In genomic region chr6:6892706-6893601, GRCh38 we compare ENCODE assay signal across 17 cellular contexts.
DNase-seq lines count a peak whose midpoint lies in the region; ATAC-seq, FAIRE-seq and TF ChIP-seq lines count a peak whose summit lies in the region.
"Had no signal": no experiment of that assay in that cellular context is flagged by ENCODE, and none has a peak within 500 bp of the region (broad histone marks: within the 10 kb centered on the region; RNA-seq: fewer than 3 reads in every experiment).

No MANE protein-coding gene starts in this region.

- no peaks in the 10 kb centered on the region for H3K79me2 ChIP-seq in HepG2 (ENCODE audit: insufficient read depth, low read length)

- intact Hi-C loops in right lobe of liver (cut with DNase I) (no loop called here), HepG2 (cut with micrococcal nuclease; ENCODE audit: unreplicated experiment) (no loop called here), lower lobe of right lung (cut with DNase I) (no loop called here), upper lobe of right lung (cut with DNase I) (no loop called here)

- H3K36me3 ChIP-seq in right lobe of liver, result no peaks in the 10 kb centered on the region
- H3K36me3 ChIP-seq in HepG2 (replicated peaks in 1 of 2; ENCODE audit: control insufficient read depth in 1 of 2, insufficient read depth in 2 of 2, low read length in 2 of 2), result no peaks in the 10 kb centered on the region
- no peaks in the 10 kb centered on the region for H3K36me3 ChIP-seq in lower lobe of right lung
- no peaks in the 10 kb centered on the region for H3K36me3 ChIP-seq in upper lobe of right lung

- H3K9ac ChIP-seq in HepG2 (ENCODE audit: insufficient read depth, low read depth, low read length), result no peak overlapping the region

- no peaks in the 10 kb centered on the region for H3K27me3 ChIP-seq in right lobe of liver
- 0 out of 5 replicates have a peak, but pooled peaks cover 0 to 6% of the 10 kb centered on the region in 2 experiments for H3K27me3 ChIP-seq in HepG2 (ENCODE audit: control insufficient read depth in 1 of 2, insufficient read depth in 2 of 2, low read length in 2 of 2)
- H3K27me3 ChIP-seq in lower lobe of right lung (ENCODE audit: low read depth), result no peaks in the 10 kb centered on the region
- H3K27me3 ChIP-seq in upper lobe of right lung, result no peaks in the 10 kb centered on the region

- TF ChIP-seq CTCF in right lobe of liver (IDR thresholded peaks at IDR 0.05), result no peak
- no peak for TF ChIP-seq CTCF in HepG2 (CRISPR knock-in tag; IDR thresholded peaks at IDR 0.05)
- no peak for TF ChIP-seq CTCF in lower lobe of right lung (IDR thresholded peaks at IDR 0.05)
- TF ChIP-seq CTCF in upper lobe of right lung (IDR thresholded peaks at IDR 0.05), result no peak

- H3K9me3 ChIP-seq in right lobe of liver, result no peaks in the 10 kb centered on the region
- no peaks in the 10 kb centered on the region for H3K9me3 ChIP-seq in HepG2 (ENCODE audit: low read length)
- no peaks in the 10 kb centered on the region for H3K9me3 ChIP-seq in lower lobe of right lung
- no peaks in the 10 kb centered on the region for H3K9me3 ChIP-seq in upper lobe of right lung
- H3K9me3 ChIP-seq: mucosa of descending colon had no signal

- H3K4me3 ChIP-seq in right lobe of liver (no peak overlapping the region), HepG2 (replicated peaks in 1 of 3; ENCODE audit: insufficient read depth in 1 of 3, low read depth in 2 of 3, low read length in 3 of 3) (no peak overlapping the region), lower lobe of right lung (no peak overlapping the region), upper lobe of right lung (no peak overlapping the region)
- H3K4me3 ChIP-seq: mucosa of descending colon had no signal

- TF ChIP-seq EP300 in HepG2 (IDR thresholded peaks at IDR 0.05; ENCODE audit: low read depth in 2 of 2, low read length in 2 of 2), result no peak
- no peak for TF ChIP-seq EP300 in HepG2 (CRISPR knock-in tag; IDR thresholded peaks at IDR 0.05; ENCODE audit: borderline replicate concordance)

- CTCF ChIA-PET in HepG2 (lab: Yijun Ruan, JAX; ENCODE audit: low intra/inter-chr PET ratio, low total read pairs), result no interaction called here

- H3K27ac ChIP-seq in right lobe of liver (no peak overlapping the region), HepG2 (ENCODE audit: extremely low read length, insufficient read depth, low read length) (no peak overlapping the region), epithelial cell of prostate (peak overlapping the region; percentile 33), lower lobe of right lung (peak overlapping the region; percentile 24), upper lobe of right lung (no peak overlapping the region)

- peaks cover 0 to 6% (median 0%) of the 10 kb centered on the region in 4 donors for H3K4me1 ChIP-seq in right lobe of liver
- peaks cover 28% of the 10 kb centered on the region for H3K4me1 ChIP-seq in HepG2 (ENCODE audit: insufficient read depth, low read length)
- peaks cover 15% of the 10 kb centered on the region for H3K4me1 ChIP-seq in lower lobe of right lung
- H3K4me1 ChIP-seq in upper lobe of right lung, result no peaks in the 10 kb centered on the region

- TF ChIP-seq POLR2A in right lobe of liver (IDR thresholded peaks at IDR 0.05) (no peak), HepG2 (IDR thresholded peaks at IDR 0.05; ENCODE audit: insufficient read depth in 1 of 2, low read depth in 2 of 2, low read length in 2 of 2) (no peak)

- WGBS in right lobe of liver (ENCODE audit: insufficient coverage, low coverage, low lambda C conversion rate, missing lambda C conversion rate), result 66% methylated on average over 9 of the region's 17 CpGs
- 40% methylated on average over 16 of the region's 17 CpGs for WGBS in HepG2 (ENCODE audit: low lambda C conversion rate)

- no peak for DNase-seq in right lobe of liver
- DNase-seq in HepG2 (ENCODE audit: low spot score), result no peak
- DNase-seq in epithelial cell of prostate (ENCODE audit: low read depth, low spot score), result no peak
- no peak for DNase-seq in lower lobe of right lung
- DNase-seq in upper lobe of right lung, result no peak
- DNase-seq in SIG-M5 (lab: John Stamatoyannopoulos, UW), result no peak
- DNase-seq in mucosa of gallbladder (ENCODE audit: low spot score), result no peak
- DNase-seq: activated CD4-positive, alpha-beta T cell treated with anti-CD3 and anti-CD28 coated beads, Interleukin-2, amount 10 ng/mL, durations not matched to agents 24 days and 14 days; C1 segment of cervical spinal cord; endodermal cell; IMR-90; mucosa of descending colon; NCI-H2029 treated with DMSO at 0.1 percent for 48 hours; NCI-H524; stimulated activated CD4-positive, alpha-beta T cell treated with anti-CD3 and anti-CD28 coated beads, Interleukin-15, amount 100 ng/mL, for 24 hours had no signal

- ATAC-seq in right lobe of liver (peak; percentile 20 to 81 (median 35)), HepG2 (no peak; the same call in 2 of the 3 replicates), lower lobe of right lung (peak in 1 of 2 donors; percentile 8), upper lobe of right lung (peak; percentile 37), HG02642 (IDR thresholded peaks at IDR 0.05; ENCODE audit: poor library complexity, unreplicated experiment) (no peak)
- ATAC-seq: mucosa of descending colon had no signal

- no TSS peak for BruUV-seq in HepG2 (replicated peaks; lab: Mats Ljungman, UMichigan)

- TF ChIP-seq RAD21 in HepG2 (CRISPR knock-in tag; IDR thresholded peaks at IDR 0.05), result no peak

- in situ Hi-C loops in HepG2 (cut with HindIII; ENCODE audit: extremely low pct_ligation_motif_present, low pct_unique_long_range_greater_than_20kb), result no loop called here

- POLR2A ChIA-PET in HepG2 (lab: Yijun Ruan, JAX), result no interaction called here

- no peak overlapping the region for H2AFZ ChIP-seq in HepG2 (ENCODE audit: low read length)

- no peak overlapping the region for H3K4me2 ChIP-seq in HepG2 (ENCODE audit: low read depth, low read length)

- no peak for FAIRE-seq in HepG2 (lab: Jason Lieb, UNC)
- FAIRE-seq: colon had no signal

- no peaks in the 10 kb centered on the region for H4K20me1 ChIP-seq in HepG2 (ENCODE audit: insufficient read depth, low read length)

TF ChIP-seq in HepG2, 621 proteins besides CTCF, POLR2A, EP300 and RAD21 (continues in another document):
- TF ChIP-seq ZNF44 (CRISPR knock-in tag; IDR thresholded peaks at IDR 0.05) (no peak), RELA (CRISPR knock-in tag; IDR thresholded peaks at IDR 0.05) (no peak), NR2F2 (IDR thresholded peaks at IDR 0.05; ENCODE audit: borderline replicate concordance, low read depth) (no peak), KAT2B (IDR thresholded peaks at IDR 0.05; ENCODE audit: borderline replicate concordance, low read depth, low read length) (no peak), GMEB2 (CRISPR knock-in tag; IDR thresholded peaks at IDR 0.05; ENCODE audit: low read depth) (no peak), SSRP1 (CRISPR knock-in tag; IDR thresholded peaks at IDR 0.05) (no peak), CBX1 (IDR thresholded peaks at IDR 0.05; ENCODE audit: low read depth) (no peak), PTBP1 (IDR thresholded peaks at IDR 0.05; ENCODE audit: low read depth, low read length, poor library complexity, severe bottlenecking) (no peak), ZNF737 (CRISPR knock-in tag; IDR thresholded peaks at IDR 0.05; ENCODE audit: borderline replicate concordance) (no peak), ZNF782 (CRISPR knock-in tag; IDR thresholded peaks at IDR 0.05; ENCODE audit: borderline replicate concordance) (no peak), EEA1 (CRISPR knock-in tag; IDR thresholded peaks at IDR 0.05; ENCODE audit: borderline replicate concordance) (no peak), ZMYM2 (CRISPR knock-in tag; IDR thresholded peaks at IDR 0.05) (no peak), PPARG (CRISPR knock-in tag; conservative IDR thresholded peaks at IDR 0.05) (no peak)

Comparison
In these comparisons a context has a peak if more than half of its experiments do, and no peak if none do; other contexts are left out.
1. ATAC-seq: peak in right lobe of liver (4 of 4) and upper lobe of right lung (single experiment); none in HepG2 (single experiment) and HG02642 (single experiment).
2. H3K27ac ChIP-seq: peak in epithelial cell of prostate (single experiment) and lower lobe of right lung (single experiment); none in right lobe of liver (0 of 3), HepG2 (single experiment) and upper lobe of right lung (single experiment).